Comparison of ENCODE assay signal across 20 cellular contexts in the genomic region with DNA sequence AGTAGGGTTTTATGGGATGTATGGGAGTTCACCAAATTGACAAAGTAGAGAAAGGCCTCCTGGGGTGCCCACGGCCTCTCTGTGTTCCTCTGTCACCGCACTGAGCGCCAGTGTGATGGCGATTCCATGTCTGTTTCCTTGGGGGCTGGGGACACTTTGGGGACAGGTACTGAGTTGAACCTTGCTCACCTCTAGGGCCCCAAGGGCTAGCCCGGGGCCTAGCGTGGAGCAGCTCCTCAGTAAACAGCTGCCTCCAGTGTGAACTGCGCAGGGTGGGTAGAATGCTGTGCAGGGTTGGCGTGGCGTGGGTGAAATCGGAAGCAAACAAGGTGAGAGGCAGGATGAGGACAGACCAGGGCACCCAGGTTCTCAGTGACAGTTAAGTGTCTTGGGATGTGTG.
DNase-seq lines count a peak whose midpoint lies in the region; ATAC-seq and TF ChIP-seq lines count a peak whose summit lies in the region.
"Had no signal": no experiment of that assay in that cellular context is flagged by ENCODE, and none has a peak within 500 bp of the region (broad histone marks: within the 10 kb centered on the region; RNA-seq: fewer than 3 reads in every experiment).

No MANE protein-coding gene starts in this region.

- CTCF ChIA-PET in WTC11 (lab: Charles Lee) = no interaction called here

- H3K27me3 ChIP-seq in heart right ventricle (peaks cover 0 to 38% (median 16%) of the 10 kb centered on the region in 7 donors), lower lobe of right lung (ENCODE audit: low read depth) (peaks cover 19% of the 10 kb centered on the region)
- H3K27me3 ChIP-seq: BLaER1 had no signal

- H3K27me3 Mint-ChIP-seq in WTC11 (ENCODE audit: low read depth) = no peaks in the 10 kb centered on the region; the same call in 1 of the 2 replicates
- H3K27me3 Mint-ChIP-seq in activated T-cell treated with anti-CD3 and anti-CD28 coated beads, Interleukin-2, amount 50 U/mL, for 4 hours (ENCODE audit: low read depth) = peaks cover 4% of the 10 kb centered on the region

- DNase-seq in Right ventricle myocardium inferior (ENCODE audit: missing footprints) (peak; percentile 27), heart right ventricle (no peak), WTC11 (ENCODE audit: low spot score) (no peak), lower lobe of right lung (peak; percentile 10), posterior vena cava (ENCODE audit: low spot score) (peak; percentile 59)
- no peak for DNase-seq in activated T-cell treated with anti-CD3 and anti-CD28 coated beads, Interleukin-2, amount 50 U/mL, for 4 hours
- DNase-seq in activated CD4-positive, alpha-beta T cell treated with anti-CD3 and anti-CD28 coated beads for 48 hours = no peak
- DNase-seq: Caco-2; CD4-positive, CD25-positive, alpha-beta regulatory T cell; CD8-positive, alpha-beta T cell; DMS153; DND-41; GOT3; HFFc6 had no signal

- TF ChIP-seq CTCF in heart right ventricle (IDR thresholded peaks at IDR 0.05) = no peak
- no peak for TF ChIP-seq CTCF in WTC11 (IDR thresholded peaks at IDR 0.05)
- no peak for TF ChIP-seq CTCF in lower lobe of right lung (IDR thresholded peaks at IDR 0.05)

- no peaks in the 10 kb centered on the region for H3K36me3 ChIP-seq in heart right ventricle
- no peaks in the 10 kb centered on the region for H3K36me3 ChIP-seq in lower lobe of right lung
- H3K36me3 ChIP-seq: BLaER1 had no signal

- H3K9me3 ChIP-seq in heart right ventricle = no peaks in the 10 kb centered on the region
- no peaks in the 10 kb centered on the region for H3K9me3 ChIP-seq in lower lobe of right lung
- H3K9me3 ChIP-seq: BLaER1, Caco-2, HAP-1 had no signal

- H3K36me3 Mint-ChIP-seq in WTC11 = no peaks in the 10 kb centered on the region
- no peaks in the 10 kb centered on the region for H3K36me3 Mint-ChIP-seq in activated T-cell treated with anti-CD3 and anti-CD28 coated beads, Interleukin-2, amount 50 U/mL, for 4 hours (ENCODE audit: insufficient read depth)
- H3K36me3 Mint-ChIP-seq: CD4-positive, CD25-positive, alpha-beta regulatory T cell; CD8-positive, alpha-beta T cell had no signal

- H3K4me3 ChIP-seq in heart right ventricle = no peak overlapping the region
- H3K4me3 ChIP-seq in lower lobe of right lung = no peak overlapping the region
- H3K4me3 ChIP-seq: BLaER1, HAP-1 had no signal

- no peaks in the 10 kb centered on the region for H3K9me3 Mint-ChIP-seq in WTC11
- H3K9me3 Mint-ChIP-seq in activated T-cell treated with anti-CD3 and anti-CD28 coated beads, Interleukin-2, amount 50 U/mL, for 4 hours = no peaks in the 10 kb centered on the region
- H3K9me3 Mint-ChIP-seq: CD4-positive, CD25-positive, alpha-beta regulatory T cell; CD8-positive, alpha-beta T cell; HFFc6 had no signal

- no peak for ATAC-seq in Right ventricle myocardium inferior
- ATAC-seq in heart right ventricle = no peak
- no peak for ATAC-seq in WTC11
- ATAC-seq in lower lobe of right lung = no peak
- ATAC-seq in activated T-cell treated with anti-CD3 and anti-CD28 coated beads, Interleukin-2, amount 50 U/mL, for 4 hours = no peak
- ATAC-seq in HG03280 (IDR thresholded peaks at IDR 0.05; ENCODE audit: unreplicated experiment) = no peak
- ATAC-seq: CD8-positive, alpha-beta T cell had no signal

- 0 out of 2 replicates have a peak overlapping the region, but pooled peaks have one; percentile 15 for H3K27ac Mint-ChIP-seq in WTC11
- H3K27ac Mint-ChIP-seq: B cell; CD8-positive, alpha-beta T cell; HFFc6 had no signal

- POLR2A ChIA-PET in WTC11 (lab: Charles Lee) = no interaction called here

- intact Hi-C loops in Right ventricle myocardium inferior (cut with DNase I) = no loop called here
- intact Hi-C loops in heart right ventricle (cut with DNase I) = no loop called here
- intact Hi-C loops in lower lobe of right lung (cut with DNase I) = no loop called here
- intact Hi-C loops in posterior vena cava (cut with DNase I) = no loop called here

- H3K4me1 ChIP-seq in heart right ventricle (no peaks in the 10 kb centered on the region), lower lobe of right lung (no peaks in the 10 kb centered on the region)
- H3K4me1 ChIP-seq: Caco-2, HAP-1 had no signal

- H3K4me3 Mint-ChIP-seq in WTC11 = no peak overlapping the region
- H3K4me3 Mint-ChIP-seq in activated T-cell treated with anti-CD3 and anti-CD28 coated beads, Interleukin-2, amount 50 U/mL, for 4 hours = no peak overlapping the region
- H3K4me3 Mint-ChIP-seq: B cell; CD4-positive, CD25-positive, alpha-beta regulatory T cell; CD8-positive, alpha-beta T cell; HFFc6 had no signal

- 89 to 90% methylated on average over 10 of the region's 10 CpGs for WGBS in heart right ventricle, 2 donors

- peaks cover 17% of the 10 kb centered on the region for H3K4me1 Mint-ChIP-seq in WTC11
- no peaks in the 10 kb centered on the region for H3K4me1 Mint-ChIP-seq in activated T-cell treated with anti-CD3 and anti-CD28 coated beads, Interleukin-2, amount 50 U/mL, for 4 hours (ENCODE audit: low read depth)
- H3K4me1 Mint-ChIP-seq: B cell; CD4-positive, CD25-positive, alpha-beta regulatory T cell had no signal

- H3K27ac ChIP-seq in heart right ventricle (no peak overlapping the region), lower lobe of right lung (no peak overlapping the region)
- H3K27ac ChIP-seq: 22Rv1, BLaER1, C4-2B had no signal

TF ChIP-seq in WTC11, 78 proteins besides CTCF, POLR2A, EP300 and RAD21:
- no peak for TF ChIP-seq ZNF263 (CRISPR knock-in tag; IDR thresholded peaks at IDR 0.05; ENCODE audit: low read depth)
- TF ChIP-seq, protein P1, sequence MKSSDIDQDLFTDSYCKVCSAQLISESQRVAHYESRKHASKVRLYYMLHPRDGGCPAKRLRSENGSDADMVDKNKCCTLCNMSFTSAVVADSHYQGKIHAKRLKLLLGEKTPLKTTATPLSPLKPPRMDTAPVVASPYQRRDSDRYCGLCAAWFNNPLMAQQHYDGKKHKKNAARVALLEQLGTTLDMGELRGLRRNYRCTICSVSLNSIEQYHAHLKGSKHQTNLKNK (CRISPR knock-in tag; IDR thresholded peaks at IDR 0.05) = no peak
TF ChIP-seq in WTC11: peak in this region for 0.

Comparison
In these comparisons a context has a peak if more than half of its experiments do, and no peak if none do; other contexts are left out.
1. DNase-seq: peak in Right ventricle myocardium inferior (single experiment), lower lobe of right lung (single experiment) and posterior vena cava (single experiment); none in heart right ventricle (0 of 2), WTC11 (single experiment), activated T-cell treated with anti-CD3 and anti-CD28 coated beads, Interleukin-2, amount 50 U/mL, for 4 hours (single experiment) and activated CD4-positive, alpha-beta T cell treated with anti-CD3 and anti-CD28 coated beads for 48 hours (single experiment).